ENCODE assay signal across 14 cellular contexts in genomic region chr14:104659764-104660523, GRCh38. TPM values are rescaled to one million over a fixed set of nuclear protein-coding genes. Genes with fewer than 3 reads are reported as not detected.
A peak's percentile ranks its signal among the peaks of the same experiment; 100 is the strongest.
DNase-seq lines count a peak whose midpoint lies in the region; ATAC-seq and TF ChIP-seq lines count a peak whose summit lies in the region.
"Had no signal": no experiment of that assay in that cellular context is flagged by ENCODE, and none has a peak within 500 bp of the region (broad histone marks: within the 10 kb centered on the region; RNA-seq: fewer than 3 reads in every experiment).

No MANE protein-coding gene starts in this region.

- DNase-seq in CD14-positive monocyte (ENCODE audit: low spot score) (no peak), NCI-H69 (lab: John Stamatoyannopoulos, UW) (peak; percentile 38), left colon (no peak), head of caudate nucleus (no peak), iPS-NIHi11 (ENCODE audit: low spot score) (no peak)
- no peak for DNase-seq in activated naive CD4-positive, alpha-beta T cell (lab: John Stamatoyannopoulos, UW)
- DNase-seq: activated CD4-positive, alpha-beta T cell treated with anti-CD3 and anti-CD28 coated beads for 36 hours; NCI-H1417; NCI-H524 treated with DMSO at 0.1 percent for 48 hours had no signal

- intact Hi-C loops in CD14-positive monocyte (cut with micrococcal nuclease) (no loop called here), left colon (cut with DNase I, micrococcal nuclease) (no loop called here), head of caudate nucleus (cut with DNase I) (no loop called here)

- H3K4me1 Mint-ChIP-seq in CD14-positive monocyte = peaks cover 26% of the 10 kb centered on the region

- no peak for TF ChIP-seq CTCF in CD14-positive monocyte (IDR thresholded peaks at IDR 0.05)

- H3K4me3 Mint-ChIP-seq in CD14-positive monocyte = peak overlapping the region; percentile 45 to 67
- H3K4me3 Mint-ChIP-seq: activated CD4-positive, alpha-beta T cell treated with anti-CD3 and anti-CD28 coated beads for 36 hours had no signal

- peaks cover 32 to 39% (median 35%) of the 10 kb centered on the region in 3 donors for H3K27me3 Mint-ChIP-seq in CD14-positive monocyte (ENCODE audit: low read depth in 3 of 3)

- no peaks in the 10 kb centered on the region for H3K36me3 Mint-ChIP-seq in CD14-positive monocyte

- H3K27ac Mint-ChIP-seq in CD14-positive monocyte = no peak overlapping the region
- H3K27ac Mint-ChIP-seq: activated CD4-positive, alpha-beta T cell treated with anti-CD3 and anti-CD28 coated beads for 36 hours; activated T-helper 2 cell treated with anti-CD3 and anti-CD28 coated beads, Interferon-gamma antibody, Interleukin-2, Interleukin-4, amounts not matched to agents 10 μg/mL and 5 μg/mL and 100 μg/mL, durations not matched to agents 14 hours and 24 hours and 36 hours had no signal

- ATAC-seq in GM19463 (IDR thresholded peaks at IDR 0.05; ENCODE audit: unreplicated experiment) (peak; percentile 33), left colon (peak; percentile 6), SK-N-SH treated with all-trans-retinoic acid at 6 μM for 48 hours (no peak)
- ATAC-seq: activated CD4-positive, alpha-beta T cell treated with anti-CD3 and anti-CD28 coated beads for 36 hours; right cardiac atrium had no signal

- peaks cover 0 to 17% (median 4%) of the 10 kb centered on the region in 7 donors for H3K9me3 Mint-ChIP-seq in CD14-positive monocyte
- H3K9me3 Mint-ChIP-seq: activated T-helper 2 cell treated with anti-CD3 and anti-CD28 coated beads, Interferon-gamma antibody, Interleukin-2, Interleukin-4, amounts not matched to agents 10 μg/mL and 5 μg/mL and 100 μg/mL, durations not matched to agents 14 hours and 24 hours and 36 hours had no signal

TF ChIP-seq in SK-N-SH treated with all-trans-retinoic acid at 6 μM for 48 hours, 23 proteins besides CTCF, POLR2A, EP300 and RAD21:
- no peak for TF ChIP-seq PATZ1 (CRISPR knock-in tag; IDR thresholded peaks at IDR 0.05; ENCODE audit: borderline replicate concordance)
- TF ChIP-seq ZFP30 (CRISPR knock-in tag; IDR thresholded peaks at IDR 0.05) = no peak
- no peak for TF ChIP-seq ARNTL (CRISPR knock-in tag; IDR thresholded peaks at IDR 0.05; ENCODE audit: borderline replicate concordance, low read depth)
- TF ChIP-seq ZC3H10 (CRISPR knock-in tag; IDR thresholded peaks at IDR 0.05) = no peak
- no peak for TF ChIP-seq ISL1 (CRISPR knock-in tag; IDR thresholded peaks at IDR 0.05)

RNA-seq across cellular contexts. Expression of gene INF2, which starts 29.5 kb away (rescaled TPM):
- polyA plus RNA-seq in CD14-positive monocyte = 1 to 10 TPM; 2.9 to 3.8 TPM
- 100 to 1,000 TPM; 187 to 203 TPM for total RNA-seq in left colon

RNA-seq across cellular contexts. Expression of gene TMEM179, which starts 55.4 kb away (rescaled TPM):
- polyA plus RNA-seq in CD14-positive monocyte = not detected
- total RNA-seq in left colon = 1 to 10 TPM in 1 of 2 donors, under 1 TPM in 1; 0.34 to 1.7 TPM
- total RNA-seq: esophagus mucosa had no signal
